23 cellular contexts compared by ENCODE assay signal in genomic region chr3:40627095-40627494, GRCh38.
A peak's percentile ranks its signal among the peaks of the same experiment; 100 is the strongest.
DNase-seq lines count a peak whose midpoint lies in the region; ATAC-seq lines count a peak whose summit lies in the region.
"Had no signal": no experiment of that assay in that cellular context is flagged by ENCODE, and none has a peak within 500 bp of the region (broad histone marks: within the 10 kb centered on the region; RNA-seq: fewer than 3 reads in every experiment).

No MANE protein-coding gene starts in this region.

- H3K4me1 Mint-ChIP-seq in activated T-cell treated with anti-CD3 and anti-CD28 coated beads, Interleukin-2, amount 50 U/mL, for 72 hours (ENCODE audit: low read depth): no peaks in the 10 kb centered on the region
- H3K4me1 Mint-ChIP-seq in stimulated activated effector memory CD8-positive, alpha-beta T cell treated with anti-CD3 and anti-CD28 coated beads, Interleukin-12 subunit alpha, Interleukin-12 subunit beta, amount 100 ng/mL, for 72 hours: no peaks in the 10 kb centered on the region
- H3K4me1 Mint-ChIP-seq: CD14-positive monocyte; CD4-positive, alpha-beta memory T cell; CD4-positive, CD25-positive, alpha-beta regulatory T cell had no signal

- no peak overlapping the region for H3K4me3 Mint-ChIP-seq in activated T-cell treated with anti-CD3 and anti-CD28 coated beads, Interleukin-2, amount 50 U/mL, for 72 hours
- H3K4me3 Mint-ChIP-seq in stimulated activated effector memory CD8-positive, alpha-beta T cell treated with anti-CD3 and anti-CD28 coated beads, Interleukin-12 subunit alpha, Interleukin-12 subunit beta, amount 100 ng/mL, for 72 hours: no peak overlapping the region
- H3K4me3 Mint-ChIP-seq: CD14-positive monocyte; CD4-positive, alpha-beta memory T cell; CD4-positive, CD25-positive, alpha-beta regulatory T cell; CD8-positive, alpha-beta memory T cell had no signal

- peaks cover 6 to 8% of the 10 kb centered on the region in 2 donors for H3K9me3 Mint-ChIP-seq in activated T-cell treated with anti-CD3 and anti-CD28 coated beads, Interleukin-2, amount 50 U/mL, for 72 hours
- peaks cover 3% of the 10 kb centered on the region for H3K9me3 Mint-ChIP-seq in stimulated activated effector memory CD8-positive, alpha-beta T cell treated with anti-CD3 and anti-CD28 coated beads, Interleukin-12 subunit alpha, Interleukin-12 subunit beta, amount 100 ng/mL, for 72 hours

- peak; percentile 29 to 32 for ATAC-seq in activated CD4-positive, CD25-positive, alpha-beta regulatory T cell treated with anti-CD3 and anti-CD28 coated beads, Interleukin-2, amount 50 U/mL, for 24 hours
- peak; percentile 46 to 75 for ATAC-seq in activated T-cell treated with anti-CD3 and anti-CD28 coated beads, Interleukin-2, amount 50 U/mL, for 72 hours (replicated peaks in 1 of 2)
- peak; percentile 60 for ATAC-seq in stimulated activated effector memory CD8-positive, alpha-beta T cell treated with anti-CD3 and anti-CD28 coated beads, Interleukin-12 subunit alpha, Interleukin-12 subunit beta, amount 100 ng/mL, for 72 hours
- ATAC-seq: A549, GM12878 had no signal

- H3K36me3 Mint-ChIP-seq in activated T-cell treated with anti-CD3 and anti-CD28 coated beads, Interleukin-2, amount 50 U/mL, for 72 hours (ENCODE audit: insufficient read depth in 2 of 2): peaks cover 6 to 10% of the 10 kb centered on the region in 2 donors
- no peaks in the 10 kb centered on the region for H3K36me3 Mint-ChIP-seq in stimulated activated effector memory CD8-positive, alpha-beta T cell treated with anti-CD3 and anti-CD28 coated beads, Interleukin-12 subunit alpha, Interleukin-12 subunit beta, amount 100 ng/mL, for 72 hours
- H3K36me3 Mint-ChIP-seq: CD14-positive monocyte; CD4-positive, CD25-positive, alpha-beta regulatory T cell; CD8-positive, alpha-beta memory T cell had no signal

- H3K27me3 Mint-ChIP-seq in activated T-cell treated with anti-CD3 and anti-CD28 coated beads, Interleukin-2, amount 50 U/mL, for 72 hours (ENCODE audit: low read depth): peaks cover 21% of the 10 kb centered on the region
- H3K27me3 Mint-ChIP-seq: CD4-positive, CD25-positive, alpha-beta regulatory T cell had no signal

- no peak overlapping the region for H3K27ac Mint-ChIP-seq in activated T-cell treated with anti-CD3 and anti-CD28 coated beads, Interleukin-2, amount 50 U/mL, for 72 hours
- H3K27ac Mint-ChIP-seq in stimulated activated effector memory CD8-positive, alpha-beta T cell treated with anti-CD3 and anti-CD28 coated beads, Interleukin-12 subunit alpha, Interleukin-12 subunit beta, amount 100 ng/mL, for 72 hours: no peak overlapping the region
- H3K27ac Mint-ChIP-seq: CD4-positive, alpha-beta memory T cell; CD4-positive, CD25-positive, alpha-beta regulatory T cell; CD8-positive, alpha-beta memory T cell had no signal

- DNase-seq in activated CD4-positive, CD25-positive, alpha-beta regulatory T cell treated with anti-CD3 and anti-CD28 coated beads, Interleukin-2, amount 50 U/mL, for 72 hours: no peak
- no peak for DNase-seq in activated T-cell treated with anti-CD3 and anti-CD28 coated beads, Interleukin-2, amount 50 U/mL, for 72 hours
- DNase-seq in activated T-cell treated with anti-CD3 and anti-CD28 coated beads for 4 hours: no peak
- DNase-seq in stimulated activated effector memory CD8-positive, alpha-beta T cell treated with anti-CD3 and anti-CD28 coated beads, Interleukin-12 subunit alpha, Interleukin-12 subunit beta, amount 100 ng/mL, for 72 hours (ENCODE audit: low spot score in 2 of 2): no peak
- no peak for DNase-seq in kidney tubule cell (ENCODE audit: low spot score)
- DNase-seq: AML-193; BE2C; C1 segment of cervical spinal cord; CD4-positive, alpha-beta memory T cell; CD4-positive, CD25-positive, alpha-beta regulatory T cell; CD8-positive, alpha-beta memory T cell; COR-L47; DMS 273 treated with DMSO at 0.1 percent for 48 hours; DMS153; DMS53; DMS79; DND-41; EL; GDM1 had no signal
